18 cellular contexts compared by ENCODE assay signal in the genomic region with DNA sequence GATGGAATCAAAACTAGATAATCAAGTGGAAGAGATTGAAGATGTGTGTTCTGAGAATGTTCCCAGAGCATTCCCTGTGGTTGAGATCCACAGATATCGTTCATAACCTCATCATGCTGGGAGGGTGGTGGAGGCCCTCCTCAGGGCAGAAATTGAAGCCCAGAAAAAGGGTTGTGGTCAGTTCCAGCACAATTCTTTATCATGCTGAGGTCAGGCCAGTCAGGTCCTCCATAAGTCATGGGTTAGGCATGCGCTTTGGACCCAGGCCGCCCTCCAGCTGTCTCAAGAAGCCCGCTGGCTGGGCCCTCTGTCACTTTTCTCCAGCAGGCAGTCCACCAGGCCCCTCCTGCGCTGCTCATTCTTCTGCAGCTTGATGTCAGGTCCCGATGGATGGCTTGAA.
DNase-seq lines count a peak whose midpoint lies in the region; ATAC-seq and TF ChIP-seq lines count a peak whose summit lies in the region.
"Had no signal": no experiment of that assay in that cellular context is flagged by ENCODE, and none has a peak within 500 bp of the region (broad histone marks: within the 10 kb centered on the region; RNA-seq: fewer than 3 reads in every experiment).

No MANE protein-coding gene starts in this region.

- peaks cover 3% of the 10 kb centered on the region in 2 donors for H3K9me3 Mint-ChIP-seq in activated T-cell treated with anti-CD3 and anti-CD28 coated beads, Interleukin-2, amount 50 U/mL, for 72 hours
- H3K9me3 Mint-ChIP-seq: HFFc6; neural progenitor cell; T-helper 1 cell treated with Interleukin-12 subunit alpha and Interleukin-12 subunit beta and Interleukin-4 antibody, amounts not matched to agents 30 μg/mL and 1 μg/mL, for 36 hours had no signal

- H3K27ac Mint-ChIP-seq in activated T-cell treated with anti-CD3 and anti-CD28 coated beads, Interleukin-2, amount 50 U/mL, for 72 hours: no peak overlapping the region
- H3K27ac Mint-ChIP-seq: CD4-positive, alpha-beta memory T cell; endodermal cell; HFFc6; neural progenitor cell; T-helper 1 cell treated with Interleukin-12 subunit alpha and Interleukin-12 subunit beta and Interleukin-4 antibody, amounts not matched to agents 30 μg/mL and 1 μg/mL, for 36 hours had no signal

- no peaks in the 10 kb centered on the region for H3K27me3 Mint-ChIP-seq in activated T-cell treated with anti-CD3 and anti-CD28 coated beads, Interleukin-2, amount 50 U/mL, for 72 hours (ENCODE audit: low read depth)
- H3K27me3 Mint-ChIP-seq: CD4-positive, alpha-beta memory T cell had no signal

- DNase-seq in LHCN-M2 (ENCODE audit: low read depth): peak; percentile 72
- no peak for DNase-seq in esophagus muscularis mucosa (ENCODE audit: extremely low spot score)
- DNase-seq in iris pigment epithelial cell (ENCODE audit: low read depth): peak; percentile 49
- DNase-seq in upper lobe of left lung: peak; percentile 23 to 27
- no peak for DNase-seq in activated T-cell treated with anti-CD3 and anti-CD28 coated beads, Interleukin-2, amount 50 U/mL, for 72 hours
- no peak for DNase-seq in GM20000 (ENCODE audit: low spot score)
- DNase-seq in hypothalamus (lab: John Stamatoyannopoulos, UW): no peak
- DNase-seq: activated CD4-positive, alpha-beta T cell treated with anti-CD3 and anti-CD28 coated beads, Interleukin-2, amount 50 U/mL, for 4 hours; CD4-positive, alpha-beta memory T cell; endodermal cell; HFFc6; kidney glomerular epithelial cell; NCI-H1105; NCI-H526 treated with DMSO at 0.1 percent for 48 hours; SIG-M5; WERI-Rb-1 had no signal

- TF ChIP-seq CTCF in esophagus muscularis mucosa (IDR thresholded peaks at IDR 0.05) (no peak), upper lobe of left lung (IDR thresholded peaks at IDR 0.05) (no peak), GM20000 (IDR thresholded peaks at IDR 0.05; ENCODE audit: extremely low read depth, missing control alignments) (no peak)

- TF ChIP-seq EP300 in esophagus muscularis mucosa (IDR thresholded peaks at IDR 0.05) (no peak), upper lobe of left lung (IDR thresholded peaks at IDR 0.05) (no peak)

- intact Hi-C loops in esophagus muscularis mucosa (cut with DNase I): loop anchor here (5.0 to 10.0 kb wide), 4 partner anchors 178 to 353 kb away; a partner anchor contains a TSS

- 75% methylated on average over 6 of the region's 6 CpGs for WGBS in esophagus muscularis mucosa
- WGBS in upper lobe of left lung, 2 donors: 67 to 90% methylated on average over 6 of the region's 6 CpGs

- H3K27me3 ChIP-seq in esophagus muscularis mucosa (no peaks in the 10 kb centered on the region), upper lobe of left lung (no peaks in the 10 kb centered on the region)
- H3K27me3 ChIP-seq: neural progenitor cell had no signal

- H3K36me3 ChIP-seq in esophagus muscularis mucosa (no peaks in the 10 kb centered on the region), upper lobe of left lung (no peaks in the 10 kb centered on the region)
- H3K36me3 ChIP-seq: neural progenitor cell, WERI-Rb-1 had no signal

- peaks cover 0 to 2% of the 10 kb centered on the region in 2 donors for H3K36me3 Mint-ChIP-seq in activated T-cell treated with anti-CD3 and anti-CD28 coated beads, Interleukin-2, amount 50 U/mL, for 72 hours (ENCODE audit: insufficient read depth in 2 of 2)
- H3K36me3 Mint-ChIP-seq: neural progenitor cell had no signal

- H3K4me3 ChIP-seq in esophagus muscularis mucosa (no peak overlapping the region), upper lobe of left lung (no peak overlapping the region)
- H3K4me3 ChIP-seq: neural progenitor cell had no signal

- no peaks in the 10 kb centered on the region for H3K9me3 ChIP-seq in esophagus muscularis mucosa
- H3K9me3 ChIP-seq in upper lobe of left lung: no peaks in the 10 kb centered on the region

- TF ChIP-seq POLR2A in esophagus muscularis mucosa (IDR thresholded peaks at IDR 0.05; ENCODE audit: low read depth) (no peak), upper lobe of left lung (IDR thresholded peaks at IDR 0.05) (no peak)

- H3K4me1 ChIP-seq in esophagus muscularis mucosa: peaks cover 8 to 48% (median 34%) of the 10 kb centered on the region in 4 donors
- H3K4me1 ChIP-seq in upper lobe of left lung: no peaks in the 10 kb centered on the region
- H3K4me1 ChIP-seq: neural progenitor cell had no signal

- no peaks in the 10 kb centered on the region for H3K4me1 Mint-ChIP-seq in activated T-cell treated with anti-CD3 and anti-CD28 coated beads, Interleukin-2, amount 50 U/mL, for 72 hours (ENCODE audit: low read depth)
- H3K4me1 Mint-ChIP-seq: CD4-positive, alpha-beta memory T cell had no signal

- H3K4me3 Mint-ChIP-seq in activated T-cell treated with anti-CD3 and anti-CD28 coated beads, Interleukin-2, amount 50 U/mL, for 72 hours: no peak overlapping the region
- H3K4me3 Mint-ChIP-seq: CD4-positive, alpha-beta memory T cell; endodermal cell; HFFc6; neural progenitor cell; T-helper 1 cell treated with Interleukin-12 subunit alpha and Interleukin-12 subunit beta and Interleukin-4 antibody, amounts not matched to agents 30 μg/mL and 1 μg/mL, for 36 hours had no signal

- H3K27ac ChIP-seq in esophagus muscularis mucosa (replicated peaks in 1 of 4): peak overlapping the region; percentile 2 to 81 (median 49)
- no peak overlapping the region for H3K27ac ChIP-seq in upper lobe of left lung
- H3K27ac ChIP-seq: neural progenitor cell, WERI-Rb-1 had no signal

- ATAC-seq in upper lobe of left lung (ENCODE audit: low FRiP score in 2 of 2): peak in 1 of 2 donors; percentile 92
- no peak for ATAC-seq in activated T-cell treated with anti-CD3 and anti-CD28 coated beads, Interleukin-2, amount 50 U/mL, for 72 hours (replicated peaks in 1 of 2)

Comparison
In these comparisons a context has a peak if more than half of its experiments do, and no peak if none do; other contexts are left out.
1. DNase-seq: peak in LHCN-M2 (single experiment), iris pigment epithelial cell (single experiment) and upper lobe of left lung (2 of 2); none in esophagus muscularis mucosa (single experiment), activated T-cell treated with anti-CD3 and anti-CD28 coated beads, Interleukin-2, amount 50 U/mL, for 72 hours (0 of 2), GM20000 (single experiment) and hypothalamus (0 of 51).
2. H3K27ac ChIP-seq: peak in esophagus muscularis mucosa (4 of 4); none in upper lobe of left lung (0 of 4).